Comparison of ENCODE assay signal across 18 cellular contexts in the genomic region with DNA sequence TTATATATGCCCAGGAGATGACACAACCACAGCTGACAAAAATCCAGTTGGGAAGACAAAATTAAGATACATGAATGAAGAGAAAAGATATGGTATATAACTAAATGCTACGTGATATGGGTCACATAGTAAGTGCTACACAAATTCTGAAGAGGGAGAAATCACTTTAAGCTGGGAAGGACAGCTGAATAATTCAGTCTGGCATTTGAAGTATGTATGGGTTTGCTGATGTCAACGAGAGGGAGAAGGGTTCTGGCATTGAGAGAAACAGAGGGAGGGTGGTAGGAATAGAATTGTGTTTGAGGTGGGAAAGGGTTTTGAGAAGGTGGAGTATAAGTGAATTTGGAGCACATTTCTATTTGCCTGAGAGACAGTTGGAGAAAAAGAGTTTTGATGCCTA. TPM values are rescaled to one million over a fixed set of nuclear protein-coding genes. Genes with fewer than 3 reads are reported as not detected.
"Had no signal": no experiment of that assay in that cellular context is flagged by ENCODE, and none has a peak within 500 bp of the region (broad histone marks: within the 10 kb centered on the region; RNA-seq: fewer than 3 reads in every experiment).

No MANE protein-coding gene starts in this region.

- H3K27ac ChIP-seq: brain microvascular endothelial cell, colonic mucosa, gastrocnemius medialis, left ventricle myocardium inferior, right atrium auricular region had no signal

- FAIRE-seq: kidney, TTC549 had no signal

- H3K4me3 Mint-ChIP-seq: activated CD4-positive, alpha-beta memory T cell treated with anti-CD3 and anti-CD28 coated beads, Interleukin-2, amount 10 ng/mL, durations not matched to agents 7 days and 5 days; activated CD8-positive, alpha-beta memory T cell treated with anti-CD3 and anti-CD28 coated beads, Interleukin-2, amount 10 ng/mL, durations not matched to agents 7 days and 5 days; activated naive CD8-positive, alpha-beta T cell; central memory CD8-positive, alpha-beta T cell; stimulated activated naive CD8-positive, alpha-beta T cell treated with anti-CD3 and anti-CD28 coated beads, Interleukin-15, amount 100 ng/mL, for 72 hours; type B pancreatic cell; WTC11 had no signal

- H3K9me3 Mint-ChIP-seq: activated CD4-positive, alpha-beta memory T cell treated with anti-CD3 and anti-CD28 coated beads, Interleukin-2, amount 10 ng/mL, durations not matched to agents 7 days and 5 days; central memory CD8-positive, alpha-beta T cell had no signal

- DNase-seq: activated CD4-positive, alpha-beta memory T cell treated with anti-CD3 and anti-CD28 coated beads, Interleukin-2, amount 10 ng/mL, durations not matched to agents 7 days and 5 days; activated CD4-positive, alpha-beta T cell treated with anti-CD3 and anti-CD28 coated beads for 4 hours; activated CD8-positive, alpha-beta memory T cell treated with anti-CD3 and anti-CD28 coated beads, Interleukin-2, amount 10 ng/mL, durations not matched to agents 7 days and 5 days; amygdala; brain microvascular endothelial cell; colonic mucosa; gastrocnemius medialis; head of caudate nucleus; kidney; left ventricle myocardium inferior; occipital lobe; stimulated activated naive CD8-positive, alpha-beta T cell treated with anti-CD3 and anti-CD28 coated beads, Interleukin-15, amount 100 ng/mL, for 72 hours had no signal

- H3K36me3 ChIP-seq: brain microvascular endothelial cell, colonic mucosa, gastrocnemius medialis, left ventricle myocardium inferior, right atrium auricular region had no signal

- H3K36me3 Mint-ChIP-seq: activated CD8-positive, alpha-beta memory T cell treated with anti-CD3 and anti-CD28 coated beads, Interleukin-2, amount 10 ng/mL, durations not matched to agents 7 days and 5 days; activated naive CD8-positive, alpha-beta T cell; type B pancreatic cell; WTC11 had no signal

- H3K4me1 Mint-ChIP-seq: activated CD4-positive, alpha-beta memory T cell treated with anti-CD3 and anti-CD28 coated beads, Interleukin-2, amount 10 ng/mL, durations not matched to agents 7 days and 5 days; activated CD8-positive, alpha-beta memory T cell treated with anti-CD3 and anti-CD28 coated beads, Interleukin-2, amount 10 ng/mL, durations not matched to agents 7 days and 5 days; central memory CD8-positive, alpha-beta T cell; stimulated activated naive CD8-positive, alpha-beta T cell treated with anti-CD3 and anti-CD28 coated beads, Interleukin-15, amount 100 ng/mL, for 72 hours had no signal

- H3K27ac Mint-ChIP-seq: activated CD4-positive, alpha-beta memory T cell treated with anti-CD3 and anti-CD28 coated beads, Interleukin-2, amount 10 ng/mL, durations not matched to agents 7 days and 5 days; activated CD8-positive, alpha-beta memory T cell treated with anti-CD3 and anti-CD28 coated beads, Interleukin-2, amount 10 ng/mL, durations not matched to agents 7 days and 5 days; activated naive CD8-positive, alpha-beta T cell; type B pancreatic cell; WTC11 had no signal

- H3K4me1 ChIP-seq: colonic mucosa, gastrocnemius medialis, left ventricle myocardium inferior, right atrium auricular region had no signal

- ATAC-seq: activated CD8-positive, alpha-beta memory T cell treated with anti-CD3 and anti-CD28 coated beads, Interleukin-2, amount 10 ng/mL, durations not matched to agents 7 days and 5 days; gastrocnemius medialis; stimulated activated naive CD8-positive, alpha-beta T cell treated with anti-CD3 and anti-CD28 coated beads, Interleukin-15, amount 100 ng/mL, for 72 hours; WTC11 had no signal

- H3K9me3 ChIP-seq: colonic mucosa, gastrocnemius medialis, left ventricle myocardium inferior, right atrium auricular region had no signal

- H3K4me3 ChIP-seq: colonic mucosa, gastrocnemius medialis, left ventricle myocardium inferior, right atrium auricular region had no signal

- H3K27me3 ChIP-seq: colonic mucosa, right atrium auricular region had no signal

RNA-seq across cellular contexts. Expression of a gene that starts 6.7 kb away (rescaled TPM):
- total RNA-seq: activated CD4-positive, alpha-beta memory T cell treated with anti-CD3 and anti-CD28 coated beads, Interleukin-2, amount 10 ng/mL, durations not matched to agents 7 days and 5 days had no signal
